16 cellular contexts compared by ENCODE assay signal in the genomic region with DNA sequence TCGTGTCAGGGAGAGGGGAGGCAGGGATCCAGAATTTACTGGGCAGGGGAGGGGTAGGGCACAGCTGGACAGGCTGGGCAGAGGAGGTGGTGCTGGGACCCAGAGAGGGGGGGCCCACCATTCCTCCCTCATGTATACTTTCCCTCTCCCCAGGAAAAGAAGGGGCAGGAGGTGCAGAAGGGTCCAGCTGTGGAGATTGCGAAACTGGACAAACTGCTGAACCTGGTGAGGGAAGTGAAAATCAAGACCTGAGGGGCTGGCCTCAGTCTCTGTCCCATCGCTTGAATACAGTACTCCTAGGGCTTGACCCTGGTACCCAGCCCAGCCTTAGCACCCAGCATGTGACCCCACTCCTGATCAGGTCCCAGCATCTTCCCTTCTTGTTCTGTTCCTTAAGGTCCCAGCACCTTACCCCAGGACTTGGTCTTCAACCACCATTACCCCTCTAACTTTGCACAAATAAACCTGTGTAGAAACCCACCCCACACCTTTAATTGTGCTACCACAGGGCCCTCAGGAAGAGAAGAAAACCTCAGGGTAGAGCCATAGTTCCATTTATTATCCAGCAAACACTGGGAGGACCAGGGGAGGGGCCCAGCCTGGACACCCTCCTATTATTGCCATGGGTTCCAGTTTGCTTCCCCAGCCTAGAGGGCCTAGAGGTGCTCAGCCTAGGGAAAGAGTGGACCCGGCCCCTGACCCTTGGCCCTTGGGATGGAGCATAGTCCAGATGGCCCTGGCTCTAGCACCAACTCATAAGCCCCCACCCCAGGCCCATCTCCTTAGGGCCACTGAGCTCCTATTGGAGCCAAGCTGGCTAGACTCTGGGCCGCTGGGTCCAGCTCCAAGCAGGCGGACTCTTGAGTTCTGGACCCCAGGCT. TPM values are rescaled to one million over a fixed set of nuclear protein-coding genes. Genes with fewer than 3 reads are reported as not detected.
"Had no signal": no experiment of that assay in that cellular context is flagged by ENCODE, and none has a peak within 500 bp of the region (broad histone marks: within the 10 kb centered on the region; RNA-seq: fewer than 3 reads in every experiment).

No MANE protein-coding gene starts in this region.

- H3K9me3 ChIP-seq: breast epithelium, thoracic aorta had no signal

- H3K27ac ChIP-seq: breast epithelium, foreskin keratinocyte, thoracic aorta had no signal

- H3K36me3 Mint-ChIP-seq: activated naive CD8-positive, alpha-beta T cell treated with anti-CD3 and anti-CD28 coated beads, Interleukin-2, amount 10 ng/mL, durations not matched to agents 7 days and 5 days; naive thymus-derived CD4-positive, alpha-beta T cell had no signal

- H3K4me3 ChIP-seq: breast epithelium, thoracic aorta had no signal

- H3K9me3 Mint-ChIP-seq: activated B cell treated with CpG ODN at 0.5 μM for 24 hours; activated naive CD8-positive, alpha-beta T cell treated with anti-CD3 and anti-CD28 coated beads, Interleukin-2, amount 10 ng/mL, durations not matched to agents 7 days and 5 days; activated T-cell treated with anti-CD3 and anti-CD28 coated beads, Interleukin-2, amount 50 U/mL, for 24 hours; naive thymus-derived CD4-positive, alpha-beta T cell; stimulated activated naive CD8-positive, alpha-beta T cell treated with anti-CD3 and anti-CD28 coated beads, Interleukin-15, amount 100 ng/mL, for 72 hours had no signal

- ATAC-seq: foreskin keratinocyte; left colon; naive thymus-derived CD4-positive, alpha-beta T cell; stimulated activated naive CD8-positive, alpha-beta T cell treated with anti-CD3 and anti-CD28 coated beads, Interleukin-15, amount 100 ng/mL, for 72 hours had no signal

- H3K27ac Mint-ChIP-seq: activated B cell treated with CpG ODN at 0.5 μM for 24 hours; activated naive CD8-positive, alpha-beta T cell treated with anti-CD3 and anti-CD28 coated beads, Interleukin-2, amount 10 ng/mL, durations not matched to agents 7 days and 5 days; activated T-cell treated with anti-CD3 and anti-CD28 coated beads, Interleukin-2, amount 50 U/mL, for 24 hours; naive thymus-derived CD4-positive, alpha-beta T cell; stimulated activated naive CD8-positive, alpha-beta T cell treated with anti-CD3 and anti-CD28 coated beads, Interleukin-15, amount 100 ng/mL, for 72 hours had no signal

- FAIRE-seq: colon, endothelial cell of umbilical vein had no signal

- H3K4me1 ChIP-seq: breast epithelium, foreskin keratinocyte had no signal

- H3K4me3 Mint-ChIP-seq: activated B cell treated with CpG ODN at 0.5 μM for 24 hours; activated naive CD8-positive, alpha-beta T cell treated with anti-CD3 and anti-CD28 coated beads, Interleukin-2, amount 10 ng/mL, durations not matched to agents 7 days and 5 days; activated T-cell treated with anti-CD3 and anti-CD28 coated beads, Interleukin-2, amount 50 U/mL, for 24 hours; stimulated activated naive CD8-positive, alpha-beta T cell treated with anti-CD3 and anti-CD28 coated beads, Interleukin-15, amount 100 ng/mL, for 72 hours had no signal

- DNase-seq: activated B cell treated with CpG ODN at 0.5 μM for 24 hours; activated CD4-positive, alpha-beta T cell treated with anti-CD3 and anti-CD28 coated beads, Interleukin-2, amount 50 U/mL, for 1 hour; activated gamma-delta T cell treated with Interleukin-2 at 50 U/mL for 16 hours; activated naive CD8-positive, alpha-beta T cell treated with anti-CD3 and anti-CD28 coated beads, Interleukin-2, amount 10 ng/mL, durations not matched to agents 7 days and 5 days; activated T-cell treated with anti-CD3 and anti-CD28 coated beads, Interleukin-2, amount 50 U/mL, for 24 hours; aorta; foreskin keratinocyte; left colon; naive thymus-derived CD4-positive, alpha-beta T cell; stimulated activated CD4-positive, alpha-beta T cell treated with anti-CD3 and anti-CD28 coated beads, Interleukin-4, amount 100 ng/mL, for 24 hours; stimulated activated naive CD8-positive, alpha-beta T cell treated with anti-CD3 and anti-CD28 coated beads, Interleukin-15, amount 100 ng/mL, for 72 hours had no signal

RNA-seq across cellular contexts. Expression of a gene that starts 2.0 kb away (rescaled TPM):
- total RNA-seq: activated B cell treated with CpG ODN at 0.5 μM for 24 hours; activated naive CD8-positive, alpha-beta T cell treated with anti-CD3 and anti-CD28 coated beads, Interleukin-2, amount 10 ng/mL, durations not matched to agents 7 days and 5 days; aorta; endothelial cell of umbilical vein; foreskin keratinocyte; lung microvascular endothelial cell; thoracic aorta had no signal
- polyA plus RNA-seq: aorta had no signal
